8 cellular contexts compared by ENCODE assay signal in the genomic region with DNA sequence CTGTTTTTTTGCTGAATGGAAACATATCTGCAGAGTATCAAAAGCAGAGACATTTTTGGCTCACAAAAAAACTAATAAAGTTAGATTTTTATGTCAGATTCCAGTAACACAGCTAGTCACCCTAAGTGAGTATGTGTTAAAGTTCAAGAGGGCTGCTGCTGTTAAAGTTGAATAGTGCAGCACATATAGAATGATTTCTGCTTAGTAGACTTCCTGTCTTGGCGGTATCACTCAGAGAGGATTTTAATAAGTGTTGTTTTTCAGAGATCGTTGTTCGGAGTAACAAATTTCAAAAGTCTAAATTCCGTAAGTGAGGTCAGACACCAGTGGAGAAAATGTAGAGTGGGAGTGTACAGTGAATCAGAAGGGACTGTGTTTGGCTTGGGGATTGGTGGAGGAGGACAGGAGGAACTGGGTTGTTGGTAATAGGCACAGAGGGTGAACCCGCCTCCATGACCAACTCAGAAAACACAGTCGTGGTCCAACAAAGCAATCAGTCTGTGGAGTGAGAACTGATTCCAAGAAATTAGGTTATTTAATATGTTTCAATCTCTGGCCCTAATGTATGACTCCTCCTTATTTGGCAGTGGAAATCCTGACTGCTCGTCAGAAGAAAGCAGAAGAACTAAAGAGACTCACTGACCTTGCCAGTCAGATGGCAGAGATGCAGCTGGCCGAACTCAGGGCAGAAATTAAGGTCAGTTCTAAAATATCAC. TPM values are rescaled to one million over a fixed set of nuclear protein-coding genes. Genes with fewer than 3 reads are reported as not detected.
DNase-seq lines count a peak whose midpoint lies in the region; ATAC-seq, FAIRE-seq and TF ChIP-seq lines count a peak whose summit lies in the region.

No MANE protein-coding gene starts in this region.

- no peak for ATAC-seq in GM19035 (IDR thresholded peaks at IDR 0.05; ENCODE audit: unreplicated experiment)
- ATAC-seq in HG02981 (IDR thresholded peaks at IDR 0.05; ENCODE audit: unreplicated experiment), result no peak

- H3K27ac ChIP-seq in small intestine (ENCODE audit: low read depth in 1 of 2, low read length in 1 of 2), result peak overlapping the region in 1 of 2 donors; percentile 72

- H3K4me1 ChIP-seq in small intestine (ENCODE audit: control insufficient read depth in 2 of 2, insufficient read depth in 1 of 2, low read depth in 1 of 2, low read length in 1 of 2), result no peaks in the 10 kb centered on the region

- H3K27me3 ChIP-seq in small intestine (ENCODE audit: control insufficient read depth in 2 of 2, insufficient read depth in 2 of 2, low read length in 2 of 2), result no peaks in the 10 kb centered on the region

- no peak for TF ChIP-seq CTCF in foreskin fibroblast (IDR thresholded peaks at IDR 0.05; ENCODE audit: low read depth, low read length)
- TF ChIP-seq CTCF in GM20000 (IDR thresholded peaks at IDR 0.05; ENCODE audit: extremely low read depth, missing control alignments), result no peak

- no peak overlapping the region for H3K4me3 ChIP-seq in foreskin fibroblast (ENCODE audit: low read depth in 1 of 2, low read length in 2 of 2)
- H3K4me3 ChIP-seq in small intestine (ENCODE audit: low read depth in 1 of 2, low read length in 2 of 2), result no peak overlapping the region

- H3K9me3 ChIP-seq in small intestine (ENCODE audit: control insufficient read depth, low read depth), result no peaks in the 10 kb centered on the region

- H3K36me3 ChIP-seq in small intestine (ENCODE audit: control insufficient read depth in 2 of 2, insufficient read depth in 2 of 2, low read length in 2 of 2), result peaks cover 9% of the 10 kb centered on the region in 2 donors

- FAIRE-seq in small intestine (lab: Jason Lieb, UNC), result no peak

- DNase-seq in EH (ENCODE audit: low read depth) (peak; percentile 39), foreskin fibroblast (peak; percentile 75 to 78), small intestine (peak; percentile 7), GM20000 (ENCODE audit: low spot score) (no peak), NCI-H1092 (lab: John Stamatoyannopoulos, UW) (no peak)
- DNase-seq in activated CD4-positive, alpha-beta T cell treated with anti-CD3 and anti-CD28 coated beads, Interleukin-2, amount 50 U/mL, for 48 hours, result peak; percentile 33 to 51

- 58 to 82% (median 80%) methylated on average over 8 of the region's 8 CpGs for WGBS in small intestine, 3 donors

RNA-seq across cellular contexts. Expression of gene KCTD18, which starts 43.0 kb away (rescaled TPM):
- polyA plus RNA-seq in small intestine, result 10 to 100 TPM in 2 of 3 donors, 1 to 10 TPM in 1; 8.6 to 11.6 (median 10.4) TPM

RNA-seq across cellular contexts. Expression of gene SGO2, which starts 59.1 kb away (rescaled TPM):
- 1 to 10 TPM in 1 of 3 donors, under 1 TPM in 2; 0.27 to 6.0 (median 0.45) TPM for polyA plus RNA-seq in small intestine

Comparison
In these comparisons a context has a peak if more than half of its experiments do, and no peak if none do; other contexts are left out.
1. DNase-seq: peak in EH (single experiment), activated CD4-positive, alpha-beta T cell treated with anti-CD3 and anti-CD28 coated beads, Interleukin-2, amount 50 U/mL, for 48 hours (2 of 2), foreskin fibroblast (2 of 2) and small intestine (single experiment); none in GM20000 (single experiment) and NCI-H1092 (single experiment).